In genomic region chr17:63434951-63435571, GRCh38 we compare ENCODE assay signal across 8 cellular contexts. TPM values are rescaled to one million over a fixed set of nuclear protein-coding genes. Genes with fewer than 3 reads are reported as not detected.
DNase-seq lines count a peak whose midpoint lies in the region; ATAC-seq, FAIRE-seq and TF ChIP-seq lines count a peak whose summit lies in the region.

No MANE protein-coding gene starts in this region.

- TF ChIP-seq CTCF in cardiac muscle cell (IDR thresholded peaks at IDR 0.05; ENCODE audit: low read depth, low read length): peak; percentile 36

- H3K27ac ChIP-seq in cardiac muscle cell (no peak overlapping the region), small intestine (ENCODE audit: low read depth in 1 of 2, low read length in 1 of 2) (peak overlapping the region; percentile 37 to 55)

- H3K36me3 ChIP-seq in cardiac muscle cell: no peaks in the 10 kb centered on the region
- peaks cover 0 to 2% of the 10 kb centered on the region in 2 donors for H3K36me3 ChIP-seq in small intestine (ENCODE audit: control insufficient read depth in 2 of 2, insufficient read depth in 2 of 2, low read length in 2 of 2)

- FAIRE-seq in small intestine (lab: Jason Lieb, UNC): no peak

- H3K27me3 ChIP-seq in cardiac muscle cell: no peaks in the 10 kb centered on the region
- H3K27me3 ChIP-seq in small intestine (ENCODE audit: control insufficient read depth in 2 of 2, insufficient read depth in 2 of 2, low read length in 2 of 2): no peaks in the 10 kb centered on the region

- H3K4me3 ChIP-seq in cardiac muscle cell (no peak overlapping the region), small intestine (ENCODE audit: low read depth in 1 of 2, low read length in 2 of 2) (no peak overlapping the region)

- peaks cover 5% of the 10 kb centered on the region for H3K4me1 ChIP-seq in cardiac muscle cell (ENCODE audit: low read depth)
- H3K4me1 ChIP-seq in small intestine (ENCODE audit: control insufficient read depth in 2 of 2, insufficient read depth in 1 of 2, low read depth in 1 of 2, low read length in 1 of 2): peaks cover 5 to 7% of the 10 kb centered on the region in 2 donors

- ATAC-seq in HG02571 (IDR thresholded peaks at IDR 0.05; ENCODE audit: unreplicated experiment) (no peak), HG02798 (IDR thresholded peaks at IDR 0.05; ENCODE audit: poor library complexity, unreplicated experiment) (no peak), HG03565 (IDR thresholded peaks at IDR 0.05; ENCODE audit: unreplicated experiment) (no peak)

- WGBS in small intestine, 3 donors: 26 to 48% (median 30%) methylated on average over 22 to 25 of the region's 25 CpGs

- H3K9me3 ChIP-seq in cardiac muscle cell (ENCODE audit: low read depth) (no peaks in the 10 kb centered on the region), small intestine (ENCODE audit: control insufficient read depth, low read depth) (no peaks in the 10 kb centered on the region)

- peak; percentile 72 for DNase-seq in CD1c-positive myeloid dendritic cell (ENCODE audit: extremely low spot score)
- DNase-seq in M059J (ENCODE audit: low read depth): peak; percentile 96
- DNase-seq in activated gamma-delta T cell (lab: John Stamatoyannopoulos, UW): peak; percentile 58
- DNase-seq in cardiac muscle cell (ENCODE audit: low read depth in 1 of 2, low spot score in 1 of 2): peak in 1 of 2 donors; percentile 47
- DNase-seq in small intestine: peak; percentile 92

RNA-seq across cellular contexts. Expression of gene CYB561, which starts 11.0 kb away (rescaled TPM):
- 34.2 and 36.1 TPM in 2 replicates for total RNA-seq in M059J (2014; rRNA removed; shearing (Covaris generic))
- 7.4 and 11.3 TPM in 2 replicates for total RNA-seq in cardiac muscle cell
- polyA plus RNA-seq in cardiac muscle cell: 7.4 and 21.5 TPM in 2 replicates
- polyA plus RNA-seq in small intestine: 10 to 100 TPM; 18.4 to 60.2 (median 31.8) TPM

RNA-seq across cellular contexts. Expression of gene ACE, which starts 41.8 kb away (rescaled TPM):
- 1.3 and 2.1 TPM in 2 replicates for total RNA-seq in M059J (2014; rRNA removed; shearing (Covaris generic))
- total RNA-seq in cardiac muscle cell: 2.1 and 3.2 TPM in 2 replicates
- polyA plus RNA-seq in cardiac muscle cell (1.8 and 2.5 TPM in 2 replicates), small intestine (100 to 1,000 TPM in 2 of 3 donors, 10 to 100 TPM in 1; 49.6 to 216 (median 128) TPM)
